9 cellular contexts compared by ENCODE assay signal in the genomic region with DNA sequence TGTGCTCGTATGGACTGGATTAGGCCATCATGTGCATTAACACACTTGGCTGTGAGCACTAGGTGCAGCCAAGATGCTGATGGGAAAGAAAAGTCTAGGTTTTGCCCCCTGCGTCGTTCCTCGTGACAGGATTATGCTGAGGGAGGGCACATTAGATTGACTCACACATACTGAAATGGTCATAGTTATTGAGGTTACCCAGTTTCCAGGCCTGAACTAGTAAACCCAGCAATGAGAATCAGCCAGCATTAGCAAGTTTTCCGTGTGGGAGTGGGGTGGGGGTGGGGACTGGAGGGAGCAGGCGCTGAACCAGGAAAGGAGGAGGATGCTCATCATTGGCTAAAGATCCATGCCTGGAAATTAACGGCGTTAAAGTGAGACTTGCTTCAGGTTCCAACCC.
DNase-seq lines count a peak whose midpoint lies in the region; ATAC-seq and TF ChIP-seq lines count a peak whose summit lies in the region.
"Had no signal": no experiment of that assay in that cellular context is flagged by ENCODE, and none has a peak within 500 bp of the region (broad histone marks: within the 10 kb centered on the region; RNA-seq: fewer than 3 reads in every experiment).

No MANE protein-coding gene starts in this region.

- DNase-seq in natural killer cell treated with Interleukin-12 subunit alpha and Interleukin-12 subunit beta and Interleukin-15 and Interleukin-18, amount 100 ng/mL, for 72 hours (ENCODE audit: low spot score), result no peak
- DNase-seq in natural killer cell (no peak), epithelial cell of esophagus (ENCODE audit: low read depth) (no peak), nephron progenitor cell (no peak), activated gamma-delta T cell treated with Interleukin-2 at 50 U/mL for 16 hours (no peak)
- DNase-seq: AML-193 had no signal

- peak overlapping the region; percentile 50 for H3K4me3 ChIP-seq in epithelial cell of esophagus (ENCODE audit: low read length)

- peaks cover 36 to 44% of the 10 kb centered on the region in 2 donors for H3K4me1 Mint-ChIP-seq in natural killer cell treated with Interleukin-12 subunit alpha and Interleukin-12 subunit beta and Interleukin-15 and Interleukin-18, amount 100 ng/mL, for 72 hours (ENCODE audit: low read depth in 2 of 2)
- H3K4me1 Mint-ChIP-seq in natural killer cell (no peaks in the 10 kb centered on the region), nephron progenitor cell (peaks cover 50% of the 10 kb centered on the region)

- no peak for ATAC-seq in natural killer cell treated with Interleukin-12 subunit alpha and Interleukin-12 subunit beta and Interleukin-15 and Interleukin-18, amount 100 ng/mL, for 72 hours
- ATAC-seq in natural killer cell (no peak), HG03457 (IDR thresholded peaks at IDR 0.05; ENCODE audit: unreplicated experiment) (no peak), HG03095 (IDR thresholded peaks at IDR 0.05; ENCODE audit: unreplicated experiment) (no peak), GM21360 (IDR thresholded peaks at IDR 0.05; ENCODE audit: unreplicated experiment) (no peak)

- peaks cover 0 to 6% of the 10 kb centered on the region in 2 donors for H3K27me3 Mint-ChIP-seq in natural killer cell treated with Interleukin-12 subunit alpha and Interleukin-12 subunit beta and Interleukin-15 and Interleukin-18, amount 100 ng/mL, for 72 hours
- H3K27me3 Mint-ChIP-seq in natural killer cell (ENCODE audit: low read depth in 2 of 2) (peaks cover 13 to 14% of the 10 kb centered on the region in 2 donors), nephron progenitor cell (ENCODE audit: low read depth, poor library complexity) (peaks cover 13% of the 10 kb centered on the region)

- no peaks in the 10 kb centered on the region for H3K9me3 Mint-ChIP-seq in natural killer cell treated with Interleukin-12 subunit alpha and Interleukin-12 subunit beta and Interleukin-15 and Interleukin-18, amount 100 ng/mL, for 72 hours
- H3K9me3 Mint-ChIP-seq in natural killer cell (no peaks in the 10 kb centered on the region), nephron progenitor cell (no peaks in the 10 kb centered on the region)

- TF ChIP-seq CTCF in natural killer cell (IDR thresholded peaks at IDR 0.05) (no peak), epithelial cell of esophagus (IDR thresholded peaks at IDR 0.05; ENCODE audit: insufficient read depth, low read depth, low read length, missing control alignments) (no peak), nephron progenitor cell (IDR thresholded peaks at IDR 0.05) (no peak)

- peak overlapping the region; percentile 89 for H3K4me3 Mint-ChIP-seq in natural killer cell treated with Interleukin-12 subunit alpha and Interleukin-12 subunit beta and Interleukin-15 and Interleukin-18, amount 100 ng/mL, for 72 hours
- H3K4me3 Mint-ChIP-seq in natural killer cell, result no peak overlapping the region
- peak overlapping the region; percentile 66 for H3K4me3 Mint-ChIP-seq in nephron progenitor cell

- intact Hi-C loops in natural killer cell (cut with micrococcal nuclease), result no loop called here

- H3K27ac Mint-ChIP-seq in natural killer cell treated with Interleukin-12 subunit alpha and Interleukin-12 subunit beta and Interleukin-15 and Interleukin-18, amount 100 ng/mL, for 72 hours, result peak overlapping the region in 1 of 2 donors; percentile 98
- H3K27ac Mint-ChIP-seq in natural killer cell (no peak overlapping the region), nephron progenitor cell (no peak overlapping the region)

- H3K36me3 Mint-ChIP-seq in natural killer cell treated with Interleukin-12 subunit alpha and Interleukin-12 subunit beta and Interleukin-15 and Interleukin-18, amount 100 ng/mL, for 72 hours, result peaks cover 6% of the 10 kb centered on the region
- H3K36me3 Mint-ChIP-seq in natural killer cell, result no peaks in the 10 kb centered on the region
- no peaks in the 10 kb centered on the region for H3K36me3 Mint-ChIP-seq in nephron progenitor cell (ENCODE audit: low read depth)
